In genomic region chr11:819129-819931, GRCh38 we compare ENCODE assay signal across 8 cellular contexts. TPM values are rescaled to one million over a fixed set of nuclear protein-coding genes. Genes with fewer than 3 reads are reported as not detected.
A peak's percentile ranks its signal among the peaks of the same experiment; 100 is the strongest.
DNase-seq lines count a peak whose midpoint lies in the region; ATAC-seq and TF ChIP-seq lines count a peak whose summit lies in the region.

No MANE protein-coding gene starts in this region.

- no peaks in the 10 kb centered on the region for H3K27me3 Mint-ChIP-seq in activated T-cell treated with anti-CD3 and anti-CD28 coated beads, Interleukin-2, amount 50 U/mL, for 24 hours

- H3K4me3 ChIP-seq in HUES6 (ENCODE audit: low read depth, low read length) (peak overlapping the region; percentile 86), OCI-LY3 (ENCODE audit: low read length) (peak overlapping the region; percentile 86), muscle layer of colon (ENCODE audit: low read depth in 1 of 2, low read length in 2 of 2) (peak overlapping the region; percentile 77 to 81)

- H3K27ac Mint-ChIP-seq in activated T-cell treated with anti-CD3 and anti-CD28 coated beads, Interleukin-2, amount 50 U/mL, for 24 hours: peak overlapping the region; percentile 78

- H2AFZ ChIP-seq in OCI-LY3 (ENCODE audit: low read depth, low read length): no peak overlapping the region

- no peak for TF ChIP-seq CTCF in OCI-LY3 (IDR thresholded peaks at IDR 0.05; ENCODE audit: low read depth, low read length)

- peaks cover 11% of the 10 kb centered on the region; the same call in 1 of the 2 replicates for H3K79me2 ChIP-seq in OCI-LY3 (ENCODE audit: low read length)

- peak overlapping the region; percentile 99 for H3K4me2 ChIP-seq in OCI-LY3 (ENCODE audit: low read length)

- peak; percentile 93 for DNase-seq in DMS 273 (lab: John Stamatoyannopoulos, UW; ENCODE audit: unreplicated experiment)
- DNase-seq in activated T-cell treated with anti-CD3 and anti-CD28 coated beads, Interleukin-2, amount 50 U/mL, for 24 hours: peak; percentile 92
- DNase-seq in stimulated activated CD8-positive, alpha-beta memory T cell treated with anti-CD3 and anti-CD28 coated beads, Interleukin-7, amount 100 ng/mL, for 24 hours (ENCODE audit: low read depth): peak; percentile 81

- no peaks in the 10 kb centered on the region for H3K9me3 Mint-ChIP-seq in activated T-cell treated with anti-CD3 and anti-CD28 coated beads, Interleukin-2, amount 50 U/mL, for 24 hours

- peaks cover 16% of the 10 kb centered on the region for H4K20me1 ChIP-seq in OCI-LY3 (ENCODE audit: insufficient read depth, low read length)

- peaks cover 10% of the 10 kb centered on the region for H3K4me1 ChIP-seq in HUES6 (ENCODE audit: control insufficient read depth, insufficient read depth, low read length)
- peaks cover 11% of the 10 kb centered on the region for H3K4me1 ChIP-seq in OCI-LY3 (ENCODE audit: low read length)
- peaks cover 22% of the 10 kb centered on the region for H3K4me1 ChIP-seq in muscle layer of colon (ENCODE audit: insufficient read depth, low read length)

- peaks cover 20% of the 10 kb centered on the region for H3K4me1 Mint-ChIP-seq in activated T-cell treated with anti-CD3 and anti-CD28 coated beads, Interleukin-2, amount 50 U/mL, for 24 hours (ENCODE audit: low read depth)

- ATAC-seq in GM21381 (IDR thresholded peaks at IDR 0.05; ENCODE audit: unreplicated experiment) (peak; percentile 57), esophagus mucosa (peak; percentile 85)

- H3K36me3 Mint-ChIP-seq in activated T-cell treated with anti-CD3 and anti-CD28 coated beads, Interleukin-2, amount 50 U/mL, for 24 hours (ENCODE audit: low read depth): peaks cover 34% of the 10 kb centered on the region

- H3K27me3 ChIP-seq in HUES6 (ENCODE audit: control insufficient read depth, insufficient read depth, low read length) (no peaks in the 10 kb centered on the region; the same call in 1 of the 2 replicates), OCI-LY3 (ENCODE audit: low read depth, low read length) (no peaks in the 10 kb centered on the region), muscle layer of colon (ENCODE audit: control insufficient read depth in 1 of 2, insufficient read depth in 2 of 2, low read length in 2 of 2) (no peaks in the 10 kb centered on the region)

- H3K9ac ChIP-seq in HUES6 (ENCODE audit: low read length) (peak overlapping the region; percentile 84), OCI-LY3 (ENCODE audit: low read length) (peak overlapping the region; percentile 86), muscle layer of colon (ENCODE audit: low read length) (peak overlapping the region; percentile 68)

- peak overlapping the region; percentile 80 for H3K4me3 Mint-ChIP-seq in activated T-cell treated with anti-CD3 and anti-CD28 coated beads, Interleukin-2, amount 50 U/mL, for 24 hours

- H3K36me3 ChIP-seq in HUES6 (ENCODE audit: control insufficient read depth, insufficient read depth, low read length) (peaks cover 14% of the 10 kb centered on the region; the same call in 1 of the 2 replicates), OCI-LY3 (replicated peaks; ENCODE audit: low read depth, low read length) (peaks cover 2% of the 10 kb centered on the region), muscle layer of colon (ENCODE audit: insufficient read depth, low read length) (peaks cover 6% of the 10 kb centered on the region)

- H3K27ac ChIP-seq in HUES6 (ENCODE audit: low read depth, low read length): no peak overlapping the region
- H3K27ac ChIP-seq in OCI-LY3 (ENCODE audit: low read length): peak overlapping the region; percentile 52
- peak overlapping the region; percentile 93 for H3K27ac ChIP-seq in muscle layer of colon (ENCODE audit: low read depth, low read length)

- H3K9me3 ChIP-seq in HUES6 (ENCODE audit: control insufficient read depth, insufficient read depth, low read depth, low read length) (no peaks in the 10 kb centered on the region), OCI-LY3 (ENCODE audit: insufficient read depth, low read length) (no peaks in the 10 kb centered on the region), muscle layer of colon (ENCODE audit: low read length) (no peaks in the 10 kb centered on the region)

RNA-seq across cellular contexts. Expression of gene PNPLA2, which starts 0.6 kb away (rescaled TPM):
- total RNA-seq in esophagus mucosa: 24.5 TPM

RNA-seq across cellular contexts. Expression of gene CRACR2B, which starts 8.4 kb away (rescaled TPM):
- 3.3 TPM for total RNA-seq in esophagus mucosa

RNA-seq across cellular contexts. Expression of gene RPLP2, which starts 9.6 kb away (rescaled TPM):
- total RNA-seq in esophagus mucosa: 2,043 TPM

RNA-seq across cellular contexts. Expression of gene CD151, which starts 13.4 kb away (rescaled TPM):
- 109 TPM for total RNA-seq in esophagus mucosa

RNA-seq across cellular contexts. Expression of gene PIDD1, which starts 14.3 kb away (rescaled TPM):
- 7.6 TPM for total RNA-seq in esophagus mucosa
